ENCODE assay signal across 17 cellular contexts in the genomic region with DNA sequence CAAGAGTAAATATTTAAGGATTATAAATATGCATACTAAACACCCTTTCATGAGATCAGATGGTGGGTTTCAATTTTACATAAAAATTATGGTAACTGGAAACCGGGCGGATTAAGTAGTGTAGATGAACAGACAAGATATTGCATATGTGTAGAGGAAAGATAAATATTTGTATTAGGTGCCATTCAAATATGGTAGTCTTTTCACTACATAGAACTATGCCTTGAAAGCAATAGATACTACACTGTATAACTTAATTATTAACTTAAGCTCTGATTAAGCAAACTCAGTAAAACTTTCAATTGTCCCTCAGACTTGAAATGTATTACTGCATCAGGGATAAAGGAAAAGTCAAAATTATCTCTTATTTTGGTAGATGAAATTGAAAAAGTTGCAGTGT. TPM values are rescaled to one million over a fixed set of nuclear protein-coding genes. Genes with fewer than 3 reads are reported as not detected.
A peak's percentile ranks its signal among the peaks of the same experiment; 100 is the strongest.
DNase-seq lines count a peak whose midpoint lies in the region; ATAC-seq and TF ChIP-seq lines count a peak whose summit lies in the region.
"Had no signal": no experiment of that assay in that cellular context is flagged by ENCODE, and none has a peak within 500 bp of the region (broad histone marks: within the 10 kb centered on the region; RNA-seq: fewer than 3 reads in every experiment).

No MANE protein-coding gene starts in this region.

- TF ChIP-seq CTCF in RWPE2 (IDR thresholded peaks at IDR 0.05; ENCODE audit: poor library complexity, severe bottlenecking) (no peak), hepatocyte (IDR thresholded peaks at IDR 0.05; ENCODE audit: poor library complexity) (no peak), gastrocnemius medialis (IDR thresholded peaks at IDR 0.05 in 4 of 5, conservative IDR thresholded peaks at IDR 0.05 in 1 of 5) (no peak), GM13976 (IDR thresholded peaks at IDR 0.05; ENCODE audit: borderline replicate concordance, control extremely low read depth, extremely low read depth, insufficient read depth, missing control alignments) (no peak)

- H3K27ac ChIP-seq in RWPE2 (ENCODE audit: poor library complexity, severe bottlenecking) (no peak overlapping the region), hepatocyte (no peak overlapping the region), gastrocnemius medialis (peak overlapping the region; percentile 79 to 94 (median 84))

- no peaks in the 10 kb centered on the region for H3K9me3 ChIP-seq in RWPE2 (ENCODE audit: severe bottlenecking)
- H3K9me3 ChIP-seq in hepatocyte (ENCODE audit: low read depth), result no peaks in the 10 kb centered on the region
- no peaks in the 10 kb centered on the region for H3K9me3 ChIP-seq in gastrocnemius medialis
- H3K9me3 ChIP-seq: pancreas had no signal

- peaks cover 4% of the 10 kb centered on the region for H4K20me1 ChIP-seq in hepatocyte (ENCODE audit: insufficient read depth, poor library complexity, severe bottlenecking)

- DNase-seq in DMS53 treated with DMSO at 0.1 percent for 48 hours (lab: John Stamatoyannopoulos, UW; ENCODE audit: unreplicated experiment) (peak; percentile 44), RWPE2 (ENCODE audit: low spot score) (no peak), hepatocyte (ENCODE audit: low spot score) (no peak), gastrocnemius medialis (no peak), GM13976 (ENCODE audit: low spot score) (no peak), C1 segment of cervical spinal cord (lab: John Stamatoyannopoulos, UW) (no peak)
- DNase-seq: activated CD4-positive, alpha-beta memory T cell treated with anti-CD3 and anti-CD28 coated beads for 36 hours; activated gamma-delta T cell treated with Interleukin-2 at 50 U/mL for 16 hours; cerebellar nuclear complex; GOT3; KBM-7; NCI-H1930; pancreas; stimulated activated naive CD4-positive, alpha-beta T cell treated with Interleukin-2 at 50 U/mL for 16 hours; T-helper 1 cell had no signal

- no peak for TF ChIP-seq POLR2A in gastrocnemius medialis (IDR thresholded peaks at IDR 0.05)

- in situ Hi-C loops in gastrocnemius medialis (cut with MboI; ENCODE audit: low sequenced_read_pairs in 4 of 4) (loop anchor here in 2 of 4 donors (10.0 to 25.0 kb wide), 2 partner anchors 58 to 1834 kb away; a partner anchor contains a TSS), GM13976 (cut with MboI; ENCODE audit: low sequenced_read_pairs, unreplicated experiment) (no loop called here)

- H3K27me3 ChIP-seq in RWPE2 (ENCODE audit: insufficient read depth, poor library complexity, severe bottlenecking) (no peaks in the 10 kb centered on the region), hepatocyte (no peaks in the 10 kb centered on the region), gastrocnemius medialis (no peaks in the 10 kb centered on the region)
- H3K27me3 ChIP-seq: pancreas had no signal

- H2AFZ ChIP-seq in hepatocyte, result no peak overlapping the region

- H3K4me3 ChIP-seq in RWPE2 (ENCODE audit: severe bottlenecking) (peak overlapping the region; percentile 67), hepatocyte (peak overlapping the region; percentile 83), gastrocnemius medialis (peak overlapping the region in 3 of 4 donors; percentile 75 to 82 (median 79))

- intact Hi-C loops in gastrocnemius medialis (cut with DNase I; ENCODE audit: low total_unique reads), result loop anchor here (5.0 to 10.0 kb wide), 4 partner anchors 168 to 1704 kb away; a partner anchor contains a TSS

- H3K4me2 ChIP-seq in hepatocyte, result peak overlapping the region; percentile 84

- ATAC-seq in RWPE2 (ENCODE audit: low read depth), result no peak
- ATAC-seq in gastrocnemius medialis, result no peak
- ATAC-seq in GM19035 (IDR thresholded peaks at IDR 0.05; ENCODE audit: unreplicated experiment), result no peak
- ATAC-seq in HG02852 (IDR thresholded peaks at IDR 0.05; ENCODE audit: unreplicated experiment), result no peak

- H3K36me3 ChIP-seq in RWPE2 (ENCODE audit: low read depth) (peaks cover 18% of the 10 kb centered on the region), hepatocyte (replicated peaks; ENCODE audit: insufficient read depth, low read depth) (no peaks in the 10 kb centered on the region), gastrocnemius medialis (peaks cover 0 to 18% of the 10 kb centered on the region in 2 donors)

- peaks cover 47% of the 10 kb centered on the region for H3K79me2 ChIP-seq in hepatocyte

- WGBS in hepatocyte (ENCODE audit: low lambda C conversion rate, missing lambda C conversion rate), result 55% methylated on average over 2 of the region's 2 CpGs

- H3K4me1 ChIP-seq in RWPE2 (ENCODE audit: insufficient read depth, poor library complexity, severe bottlenecking) (peaks cover 24% of the 10 kb centered on the region), hepatocyte (ENCODE audit: insufficient read depth) (peaks cover 11% of the 10 kb centered on the region), gastrocnemius medialis (peaks cover 24 to 35% of the 10 kb centered on the region in 2 donors)

- no peaks in the 10 kb centered on the region for H3K9me2 ChIP-seq in hepatocyte (replicated peaks; ENCODE audit: insufficient read depth)

RNA-seq across cellular contexts. Expression of a gene that starts 1.9 kb away (rescaled TPM):
- total RNA-seq in hepatocyte (15.1 and 16.3 TPM in 2 replicates), gastrocnemius medialis (10 to 100 TPM in 2 of 4 donors, 1 to 10 TPM in 2; 5.6 to 11.1 (median 8.6) TPM)
- 8.1 and 12.7 TPM in 2 replicates for polyA plus RNA-seq in hepatocyte

RNA-seq across cellular contexts. Expression of a gene that starts 10.0 kb away (rescaled TPM):
- total RNA-seq in hepatocyte, result 68.4 and 77.5 TPM in 2 replicates
- 39.9 and 44.0 TPM in 2 replicates for polyA plus RNA-seq in hepatocyte
- total RNA-seq in gastrocnemius medialis, result 10 to 100 TPM; 34.0 to 49.5 (median 42.4) TPM

Comparison
In these comparisons a context has a peak if more than half of its experiments do, and no peak if none do; other contexts are left out.
1. H3K27ac ChIP-seq: peak in gastrocnemius medialis (4 of 4); none in RWPE2 (single experiment) and hepatocyte (single experiment).
2. Peak in every context shown above with its lines, with median percentiles within 50 percentile points of each other: H3K4me3 ChIP-seq.